In the genomic region with DNA sequence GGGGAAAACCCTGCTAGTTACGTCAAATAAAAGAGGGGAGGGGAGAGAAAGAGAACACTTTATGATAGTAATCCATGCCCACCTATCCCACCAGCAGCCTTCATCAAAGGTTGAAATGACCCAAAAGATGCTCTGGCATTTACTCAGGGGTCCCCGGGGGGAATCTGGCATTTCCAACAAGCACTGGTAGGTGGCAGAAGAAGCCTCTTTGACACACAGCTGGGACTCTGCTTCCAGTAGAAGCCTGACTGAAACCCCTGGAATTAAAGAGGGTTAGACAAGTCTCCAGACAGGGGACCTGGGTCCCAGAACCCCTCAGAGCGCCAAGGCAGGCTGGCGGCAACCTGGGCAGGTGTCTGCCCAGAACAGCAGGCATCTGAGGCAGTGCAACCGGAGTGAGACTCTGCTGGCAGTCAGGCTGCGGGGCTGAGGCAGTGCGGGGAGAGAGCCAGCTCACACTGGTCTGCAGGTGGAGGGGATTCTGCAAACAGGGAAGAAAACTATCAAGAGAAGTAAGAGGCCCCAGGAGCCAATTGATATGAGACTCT, we compare ENCODE assay signal across 1 cellular context.
TF ChIP-seq lines count a peak whose summit lies in the region.

No MANE protein-coding gene starts in this region.

TF ChIP-seq in K562, 482 proteins besides CTCF, POLR2A, EP300 and RAD21 (continued from another document):
- TF ChIP-seq, protein P1, sequence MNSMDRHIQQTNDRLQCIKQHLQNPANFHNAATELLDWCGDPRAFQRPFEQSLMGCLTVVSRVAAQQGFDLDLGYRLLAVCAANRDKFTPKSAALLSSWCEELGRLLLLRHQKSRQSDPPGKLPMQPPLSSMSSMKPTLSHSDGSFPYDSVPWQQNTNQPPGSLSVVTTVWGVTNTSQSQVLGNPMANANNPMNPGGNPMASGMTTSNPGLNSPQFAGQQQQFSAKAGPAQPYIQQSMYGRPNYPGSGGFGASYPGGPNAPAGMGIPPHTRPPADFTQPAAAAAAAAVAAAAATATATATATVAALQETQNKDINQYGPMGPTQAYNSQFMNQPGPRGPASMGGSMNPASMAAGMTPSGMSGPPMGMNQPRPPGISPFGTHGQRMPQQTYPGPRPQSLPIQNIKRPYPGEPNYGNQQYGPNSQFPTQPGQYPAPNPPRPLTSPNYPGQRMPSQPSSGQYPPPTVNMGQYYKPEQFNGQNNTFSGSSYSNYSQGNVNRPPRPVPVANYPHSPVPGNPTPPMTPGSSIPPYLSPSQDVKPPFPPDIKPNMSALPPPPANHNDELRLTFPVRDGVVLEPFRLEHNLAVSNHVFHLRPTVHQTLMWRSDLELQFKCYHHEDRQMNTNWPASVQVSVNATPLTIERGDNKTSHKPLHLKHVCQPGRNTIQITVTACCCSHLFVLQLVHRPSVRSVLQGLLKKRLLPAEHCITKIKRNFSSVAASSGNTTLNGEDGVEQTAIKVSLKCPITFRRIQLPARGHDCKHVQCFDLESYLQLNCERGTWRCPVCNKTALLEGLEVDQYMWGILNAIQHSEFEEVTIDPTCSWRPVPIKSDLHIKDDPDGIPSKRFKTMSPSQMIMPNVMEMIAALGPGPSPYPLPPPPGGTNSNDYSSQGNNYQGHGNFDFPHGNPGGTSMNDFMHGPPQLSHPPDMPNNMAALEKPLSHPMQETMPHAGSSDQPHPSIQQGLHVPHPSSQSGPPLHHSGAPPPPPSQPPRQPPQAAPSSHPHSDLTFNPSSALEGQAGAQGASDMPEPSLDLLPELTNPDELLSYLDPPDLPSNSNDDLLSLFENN (IDR thresholded peaks at IDR 0.05; ENCODE audit: low read depth in 2 of 2, low read length in 2 of 2): no peak
- TF ChIP-seq ZNF780A (CRISPR knock-in tag; IDR thresholded peaks at IDR 0.05) (no peak), ZNF431 (CRISPR knock-in tag; IDR thresholded peaks at IDR 0.05) (no peak), MXI1 (IDR thresholded peaks at IDR 0.05; ENCODE audit: low read depth, low read length) (no peak), SMAD3 (CRISPR knock-in tag; conservative IDR thresholded peaks at IDR 0.05) (no peak), MIER1 (IDR thresholded peaks at IDR 0.05; ENCODE audit: low read depth) (no peak), MCM7 (IDR thresholded peaks at IDR 0.05) (no peak)
- TF ChIP-seq, protein P2, sequence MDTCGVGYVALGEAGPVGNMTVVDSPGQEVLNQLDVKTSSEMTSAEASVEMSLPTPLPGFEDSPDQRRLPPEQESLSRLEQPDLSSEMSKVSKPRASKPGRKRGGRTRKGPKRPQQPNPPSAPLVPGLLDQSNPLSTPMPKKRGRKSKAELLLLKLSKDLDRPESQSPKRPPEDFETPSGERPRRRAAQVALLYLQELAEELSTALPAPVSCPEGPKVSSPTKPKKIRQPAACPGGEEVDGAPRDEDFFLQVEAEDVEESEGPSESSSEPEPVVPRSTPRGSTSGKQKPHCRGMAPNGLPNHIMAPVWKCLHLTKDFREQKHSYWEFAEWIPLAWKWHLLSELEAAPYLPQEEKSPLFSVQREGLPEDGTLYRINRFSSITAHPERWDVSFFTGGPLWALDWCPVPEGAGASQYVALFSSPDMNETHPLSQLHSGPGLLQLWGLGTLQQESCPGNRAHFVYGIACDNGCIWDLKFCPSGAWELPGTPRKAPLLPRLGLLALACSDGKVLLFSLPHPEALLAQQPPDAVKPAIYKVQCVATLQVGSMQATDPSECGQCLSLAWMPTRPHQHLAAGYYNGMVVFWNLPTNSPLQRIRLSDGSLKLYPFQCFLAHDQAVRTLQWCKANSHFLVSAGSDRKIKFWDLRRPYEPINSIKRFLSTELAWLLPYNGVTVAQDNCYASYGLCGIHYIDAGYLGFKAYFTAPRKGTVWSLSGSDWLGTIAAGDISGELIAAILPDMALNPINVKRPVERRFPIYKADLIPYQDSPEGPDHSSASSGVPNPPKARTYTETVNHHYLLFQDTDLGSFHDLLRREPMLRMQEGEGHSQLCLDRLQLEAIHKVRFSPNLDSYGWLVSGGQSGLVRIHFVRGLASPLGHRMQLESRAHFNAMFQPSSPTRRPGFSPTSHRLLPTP (IDR thresholded peaks at IDR 0.05; ENCODE audit: borderline replicate concordance, extremely low read depth, insufficient read length): no peak
- TF ChIP-seq, protein P3, sequence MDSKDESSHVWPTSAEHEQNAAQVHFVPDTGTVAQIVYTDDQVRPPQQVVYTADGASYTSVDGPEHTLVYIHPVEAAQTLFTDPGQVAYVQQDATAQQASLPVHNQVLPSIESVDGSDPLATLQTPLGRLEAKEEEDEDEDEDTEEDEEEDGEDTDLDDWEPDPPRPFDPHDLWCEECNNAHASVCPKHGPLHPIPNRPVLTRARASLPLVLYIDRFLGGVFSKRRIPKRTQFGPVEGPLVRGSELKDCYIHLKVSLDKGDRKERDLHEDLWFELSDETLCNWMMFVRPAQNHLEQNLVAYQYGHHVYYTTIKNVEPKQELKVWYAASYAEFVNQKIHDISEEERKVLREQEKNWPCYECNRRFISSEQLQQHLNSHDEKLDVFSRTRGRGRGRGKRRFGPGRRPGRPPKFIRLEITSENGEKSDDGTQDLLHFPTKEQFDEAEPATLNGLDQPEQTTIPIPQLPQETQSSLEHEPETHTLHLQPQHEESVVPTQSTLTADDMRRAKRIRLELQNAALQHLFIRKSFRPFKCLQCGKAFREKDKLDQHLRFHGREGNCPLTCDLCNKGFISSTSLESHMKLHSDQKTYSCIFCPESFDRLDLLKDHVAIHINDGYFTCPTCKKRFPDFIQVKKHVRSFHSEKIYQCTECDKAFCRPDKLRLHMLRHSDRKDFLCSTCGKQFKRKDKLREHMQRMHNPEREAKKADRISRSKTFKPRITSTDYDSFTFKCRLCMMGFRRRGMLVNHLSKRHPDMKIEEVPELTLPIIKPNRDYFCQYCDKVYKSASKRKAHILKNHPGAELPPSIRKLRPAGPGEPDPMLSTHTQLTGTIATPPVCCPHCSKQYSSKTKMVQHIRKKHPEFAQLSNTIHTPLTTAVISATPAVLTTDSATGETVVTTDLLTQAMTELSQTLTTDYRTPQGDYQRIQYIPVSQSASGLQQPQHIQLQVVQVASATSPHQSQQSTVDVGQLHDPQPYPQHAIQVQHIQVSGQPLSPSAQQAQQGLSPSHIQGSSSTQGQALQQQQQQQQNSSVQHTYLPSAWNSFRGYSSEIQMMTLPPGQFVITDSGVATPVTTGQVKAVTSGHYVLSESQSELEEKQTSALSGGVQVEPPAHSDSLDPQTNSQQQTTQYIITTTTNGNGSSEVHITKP (IDR thresholded peaks at IDR 0.05; ENCODE audit: partially characterized antibody): no peak
